In genomic region chr4:5192271-5192670, GRCh38 we compare ENCODE assay signal across 16 cellular contexts.
A peak's percentile ranks its signal among the peaks of the same experiment; 100 is the strongest.
DNase-seq lines count a peak whose midpoint lies in the region; ATAC-seq and TF ChIP-seq lines count a peak whose summit lies in the region.
"Had no signal": no experiment of that assay in that cellular context is flagged by ENCODE, and none has a peak within 500 bp of the region (broad histone marks: within the 10 kb centered on the region; RNA-seq: fewer than 3 reads in every experiment).

No MANE protein-coding gene starts in this region.

- H3K4me3 ChIP-seq in tibial nerve, result no peak overlapping the region
- H3K4me3 ChIP-seq: GM23248, HAP-1 had no signal

- TF ChIP-seq CTCF in tibial nerve (IDR thresholded peaks at IDR 0.05), result no peak

- no peak for TF ChIP-seq EP300 in tibial nerve (IDR thresholded peaks at IDR 0.05)

- in situ Hi-C loops in SK-MEL-5 (cut with HindIII; ENCODE audit: low pct_unique_long_range_greater_than_20kb, low sequenced_read_pairs), result no loop called here

- no peak overlapping the region for H3K27ac ChIP-seq in tibial nerve
- H3K27ac ChIP-seq: GM23248 had no signal

- H3K27me3 ChIP-seq in tibial nerve, result no peaks in the 10 kb centered on the region

- DNase-seq in EH (ENCODE audit: low read depth) (peak; percentile 44), M059J (ENCODE audit: low read depth) (peak; percentile 62), SK-MEL-5 (ENCODE audit: low read depth, low spot score) (peak; percentile 20), foreskin melanocyte (peak; percentile 79), tibial nerve (ENCODE audit: low spot score in 2 of 2) (no peak)
- DNase-seq in central memory CD4-positive, alpha-beta T cell, result no peak
- DNase-seq in stimulated activated CD4-positive, alpha-beta T cell treated with anti-CD3 and anti-CD28 coated beads, Interleukin-4, amount 100 ng/mL, for 4 hours, result no peak
- DNase-seq: C1 segment of cervical spinal cord; CD4-positive, CD25-positive, alpha-beta regulatory T cell; CD8-positive, alpha-beta memory T cell; DMS153; DMS79; GM23248 had no signal

- no peak for ATAC-seq in GM19324 (IDR thresholded peaks at IDR 0.05; ENCODE audit: low FRiP score, unreplicated experiment)

- H3K36me3 ChIP-seq in tibial nerve, result no peaks in the 10 kb centered on the region
- H3K36me3 ChIP-seq: BE2C, HAP-1 had no signal

- no peaks in the 10 kb centered on the region for H3K9me3 ChIP-seq in tibial nerve
- H3K9me3 ChIP-seq: BE2C, HAP-1 had no signal

- H3K4me1 ChIP-seq in tibial nerve, result no peaks in the 10 kb centered on the region
- H3K4me1 ChIP-seq: HAP-1 had no signal

- 63 to 66% methylated on average over 6 of the region's 6 CpGs for WGBS in tibial nerve, 2 donors

- no peak for TF ChIP-seq POLR2A in tibial nerve (IDR thresholded peaks at IDR 0.05)

Comparison
In these comparisons a context has a peak if more than half of its experiments do, and no peak if none do; other contexts are left out.
1. DNase-seq: peak in EH (single experiment), M059J (single experiment), SK-MEL-5 (single experiment) and foreskin melanocyte (single experiment); none in central memory CD4-positive, alpha-beta T cell (single experiment), tibial nerve (0 of 2) and stimulated activated CD4-positive, alpha-beta T cell treated with anti-CD3 and anti-CD28 coated beads, Interleukin-4, amount 100 ng/mL, for 4 hours (0 of 2).